ENCODE assay signal across 1 cellular context in genomic region chr1:234817313-234818039, GRCh38.
TF ChIP-seq lines count a peak whose summit lies in the region.
"Not testable (repeated sequence)": the region's sequence is repeated elsewhere in the genome, so short reads cannot be mapped to it uniquely, and the experiment has no call there.

No MANE protein-coding gene starts in this region.

TF ChIP-seq in HepG2, 621 proteins besides CTCF, POLR2A, EP300 and RAD21 (continued from another document):
- TF ChIP-seq THAP11 (CRISPR knock-in tag; IDR thresholded peaks at IDR 0.05) (peak; percentile 20; the same call in 1 of the 2 replicates), ZNF331 (CRISPR knock-in tag; IDR thresholded peaks at IDR 0.05) (peak; percentile 12; the same call in 1 of the 2 replicates), YEATS2 (CRISPR knock-in tag; IDR thresholded peaks at IDR 0.05; ENCODE audit: borderline replicate concordance) (peak; percentile 15; the same call in 1 of the 2 replicates), NR2F1 (CRISPR knock-in tag; IDR thresholded peaks at IDR 0.05) (0 out of 4 replicates have a peak, but pooled peaks of 1 of the 2 experiments have one; percentile 17), ELF3 (CRISPR knock-in tag; IDR thresholded peaks at IDR 0.05) (peak; percentile 76), HMG20A (CRISPR knock-in tag; IDR thresholded peaks at IDR 0.05; ENCODE audit: borderline replicate concordance) (peak; percentile 43; the same call in 1 of the 2 replicates), HDAC1 (CRISPR knock-in tag; IDR thresholded peaks at IDR 0.05) (0 out of 2 replicates have a peak, but pooled peaks have one; percentile 30), ARNTL (CRISPR knock-in tag; IDR thresholded peaks at IDR 0.05) (peak; percentile 46; the same call in 1 of the 2 replicates), ISL2 (CRISPR knock-in tag; IDR thresholded peaks at IDR 0.05) (peak; percentile 52; the same call in 1 of the 2 replicates), SOX5 (CRISPR knock-in tag; IDR thresholded peaks at IDR 0.05; ENCODE audit: borderline replicate concordance) (peak; percentile 43; the same call in 1 of the 2 replicates), NCOR1 (IDR thresholded peaks at IDR 0.05; ENCODE audit: borderline replicate concordance, low read length) (peak; percentile 22; the same call in 1 of the 2 replicates), ZNF770 (CRISPR knock-in tag; IDR thresholded peaks at IDR 0.05) (peak; percentile 74), PHF21A (CRISPR knock-in tag; IDR thresholded peaks at IDR 0.05) (peak; percentile 36; the same call in 1 of the 2 replicates), TCF7 (IDR thresholded peaks at IDR 0.05; ENCODE audit: low read depth) (peak; percentile 59), SP5 (CRISPR knock-in tag; IDR thresholded peaks at IDR 0.05; ENCODE audit: borderline replicate concordance, low read depth) (peak; percentile 31; the same call in 1 of the 2 replicates), ATF2 (CRISPR knock-in tag; IDR thresholded peaks at IDR 0.05) (peak; percentile 40; the same call in 1 of the 2 replicates), ZNF687 (CRISPR knock-in tag; IDR thresholded peaks at IDR 0.05) (peak; percentile 53), SOX13 (CRISPR knock-in tag; conservative IDR thresholded peaks at IDR 0.05 in 1 of 2, IDR thresholded peaks at IDR 0.05 in 1 of 2) (peak in 1 of 2 experiments; percentile 65; a peak in 2 of 4 replicates), KAT8 (CRISPR knock-in tag; IDR thresholded peaks at IDR 0.05) (peak; percentile 75), TAF1 (CRISPR knock-in tag; IDR thresholded peaks at IDR 0.05) (peak; percentile 63; the same call in 1 of the 2 replicates), HDAC2 (CRISPR knock-in tag; IDR thresholded peaks at IDR 0.05) (peak; percentile 48; the same call in 1 of the 2 replicates), HOMEZ (CRISPR knock-in tag; IDR thresholded peaks at IDR 0.05; ENCODE audit: low read depth) (peak; percentile 37; the same call in 1 of the 2 replicates), NR2F6 (IDR thresholded peaks at IDR 0.05) (peak; percentile 29; the same call in 1 of the 2 replicates), NR2F6 (CRISPR knock-in tag; IDR thresholded peaks at IDR 0.05) (peak; percentile 72), RCOR2 (CRISPR knock-in tag; IDR thresholded peaks at IDR 0.05) (peak; percentile 59), RFXANK (CRISPR knock-in tag; IDR thresholded peaks at IDR 0.05) (peak; percentile 39; the same call in 1 of the 2 replicates), TEAD3 (CRISPR knock-in tag; optimal IDR thresholded peaks at IDR 0.05; ENCODE audit: borderline replicate concordance) (peak; percentile 25), ARID5B (CRISPR knock-in tag; IDR thresholded peaks at IDR 0.05) (peak; percentile 58), MIXL1 (CRISPR knock-in tag; IDR thresholded peaks at IDR 0.05) (peak; percentile 83; the same call in 1 of the 2 replicates), ZNF878 (CRISPR knock-in tag; IDR thresholded peaks at IDR 0.05) (0 out of 2 replicates have a peak, but pooled peaks have one; percentile 29), PPARG (CRISPR knock-in tag; conservative IDR thresholded peaks at IDR 0.05) (peak; percentile 42; the same call in 1 of the 2 replicates)
- not testable (repeated sequence) for TF ChIP-seq SOX13 (IDR thresholded peaks at IDR 0.05)
TF ChIP-seq in HepG2: peak in this region for 62; not testable (repeated sequence) for 559.
